Comparison of ENCODE assay signal across 13 cellular contexts in the genomic region with DNA sequence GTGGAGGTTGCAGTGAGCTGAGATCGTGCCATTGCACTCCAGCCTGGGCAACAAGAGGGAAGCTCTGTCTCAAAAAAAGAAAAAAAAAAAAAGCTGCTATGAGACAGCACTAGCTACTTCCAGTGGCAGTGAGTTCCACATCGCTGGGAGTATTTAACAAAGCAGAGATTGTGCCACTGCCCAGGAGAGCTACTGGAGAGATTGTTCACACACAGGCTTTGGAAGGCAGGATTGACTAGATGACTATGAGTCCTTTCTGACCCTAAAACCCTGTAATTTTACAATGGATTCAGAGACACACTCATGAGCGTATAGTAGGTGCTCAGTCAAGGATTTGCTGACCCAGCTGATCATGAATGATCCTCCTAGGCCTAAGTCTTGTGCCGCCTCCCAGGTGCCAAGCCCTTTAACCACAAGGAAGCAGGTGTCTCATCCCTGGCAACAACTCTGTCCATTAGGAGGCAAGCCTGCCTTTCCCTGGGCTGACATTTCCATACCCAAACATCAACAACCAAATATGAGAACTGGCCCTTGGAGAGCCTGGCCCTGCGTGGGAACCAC. TPM values are rescaled to one million over a fixed set of nuclear protein-coding genes. Genes with fewer than 3 reads are reported as not detected.
DNase-seq lines count a peak whose midpoint lies in the region; ATAC-seq and TF ChIP-seq lines count a peak whose summit lies in the region.
"Had no signal": no experiment of that assay in that cellular context is flagged by ENCODE, and none has a peak within 500 bp of the region (broad histone marks: within the 10 kb centered on the region; RNA-seq: fewer than 3 reads in every experiment).

No MANE protein-coding gene starts in this region.

- 87 to 93% (median 89%) methylated on average over 4 to 5 of the region's 5 CpGs for WGBS in heart left ventricle, 4 donors

- no peak overlapping the region for H3K27ac ChIP-seq in heart left ventricle
- H3K27ac ChIP-seq in neural progenitor cell: no peak overlapping the region

- H3K36me3 ChIP-seq in heart left ventricle (no peaks in the 10 kb centered on the region), neural progenitor cell (no peaks in the 10 kb centered on the region)

- DNase-seq in activated CD4-positive, alpha-beta T cell treated with anti-CD3 and anti-CD28 coated beads, Interleukin-2, amount 10 ng/mL, durations not matched to agents 24 days and 14 days: no peak
- no peak for DNase-seq in activated CD4-positive, alpha-beta T cell treated with anti-CD3 and anti-CD28 coated beads, Interleukin-2, amount 50 U/mL, for 4 hours
- DNase-seq in HPDE6-E6E7 (ENCODE audit: extremely low spot score) (peak; percentile 79), heart left ventricle (no peak), occipital lobe (lab: John Stamatoyannopoulos, UW) (no peak), neural progenitor cell (ENCODE audit: low spot score) (no peak)
- no peak for DNase-seq in activated naive CD8-positive, alpha-beta T cell treated with anti-CD3 and anti-CD28 coated beads for 36 hours
- peak in 1 of 10 donors; percentile 6 for DNase-seq in naive thymus-derived CD8-positive, alpha-beta T cell
- DNase-seq: foreskin melanocyte, KG1, Right ventricle myocardium superior had no signal

- no peak overlapping the region for H3K4me2 ChIP-seq in neural progenitor cell

- no peak for TF ChIP-seq POLR2A in heart left ventricle (IDR thresholded peaks at IDR 0.05)

- no peak overlapping the region for H3K4me3 ChIP-seq in heart left ventricle
- no peak overlapping the region for H3K4me3 ChIP-seq in neural progenitor cell

- H4K20me1 ChIP-seq in neural progenitor cell (ENCODE audit: low read depth): no peaks in the 10 kb centered on the region

- peaks cover 0 to 3% (median 0%) of the 10 kb centered on the region in 12 donors for H3K4me1 ChIP-seq in heart left ventricle
- no peaks in the 10 kb centered on the region for H3K4me1 ChIP-seq in neural progenitor cell

- no peak overlapping the region for H3K9ac ChIP-seq in neural progenitor cell

- no peaks in the 10 kb centered on the region for H3F3A ChIP-seq in neural progenitor cell (ENCODE audit: low read depth)

- H3K9me3 ChIP-seq in heart left ventricle: peaks cover 0 to 14% (median 0%) of the 10 kb centered on the region in 12 donors
- H3K9me3 ChIP-seq in neural progenitor cell (ENCODE audit: low read depth): no peaks in the 10 kb centered on the region

- no peak for TF ChIP-seq CTCF in heart left ventricle (IDR thresholded peaks at IDR 0.05)
- TF ChIP-seq CTCF in neural progenitor cell (IDR thresholded peaks at IDR 0.05): no peak

- POLR2A ChIA-PET in naive thymus-derived CD8-positive, alpha-beta T cell (lab: Charles Lee): interaction anchor here (0.9 to 3.6 kb wide), 4 partner anchors 9 to 54 kb away, joined by 3 to 26 read pairs (median 4); partner anchors contain the start of gene ODC1

- H3K4me3 Mint-ChIP-seq in activated CD4-positive, alpha-beta T cell treated with anti-CD3 and anti-CD28 coated beads, Interleukin-2, amount 10 ng/mL, durations not matched to agents 24 days and 14 days: no peak overlapping the region
- no peak overlapping the region for H3K4me3 Mint-ChIP-seq in activated naive CD8-positive, alpha-beta T cell treated with anti-CD3 and anti-CD28 coated beads for 36 hours
- H3K4me3 Mint-ChIP-seq in naive thymus-derived CD8-positive, alpha-beta T cell: peak overlapping the region in 3 of 10 donors; percentile 18 to 68 (median 36)
- H3K4me3 Mint-ChIP-seq in neural progenitor cell: no peak overlapping the region
- H3K4me3 Mint-ChIP-seq: neural crest cell had no signal

- H3K9me3 Mint-ChIP-seq in activated CD4-positive, alpha-beta T cell treated with anti-CD3 and anti-CD28 coated beads, Interleukin-2, amount 10 ng/mL, durations not matched to agents 24 days and 14 days: no peaks in the 10 kb centered on the region
- peaks cover 2% of the 10 kb centered on the region for H3K9me3 Mint-ChIP-seq in activated naive CD8-positive, alpha-beta T cell treated with anti-CD3 and anti-CD28 coated beads for 36 hours
- H3K9me3 Mint-ChIP-seq in naive thymus-derived CD8-positive, alpha-beta T cell: peaks cover 0 to 14% (median 6%) of the 10 kb centered on the region in 9 donors
- H3K9me3 Mint-ChIP-seq in neural progenitor cell: peaks cover 11% of the 10 kb centered on the region

- no peak overlapping the region for H2AFZ ChIP-seq in neural progenitor cell (replicated peaks)

- intact Hi-C loops in activated CD4-positive, alpha-beta T cell treated with anti-CD3 and anti-CD28 coated beads, Interleukin-2, amount 10 ng/mL, durations not matched to agents 24 days and 14 days (cut with micrococcal nuclease): loop anchor here (5.0 kb wide), 1 partner anchor 44 kb away; no protein-coding TSS in a partner anchor
- intact Hi-C loops in heart left ventricle (cut with DNase I): no loop called here

- peak overlapping the region; percentile 34 for H3K27ac Mint-ChIP-seq in activated CD4-positive, alpha-beta T cell treated with anti-CD3 and anti-CD28 coated beads, Interleukin-2, amount 10 ng/mL, durations not matched to agents 24 days and 14 days
- H3K27ac Mint-ChIP-seq in activated naive CD8-positive, alpha-beta T cell treated with anti-CD3 and anti-CD28 coated beads for 36 hours: peak overlapping the region; percentile 76
- H3K27ac Mint-ChIP-seq in naive thymus-derived CD8-positive, alpha-beta T cell: peak overlapping the region in 9 of 10 donors; percentile 48 to 92 (median 82)
- H3K27ac Mint-ChIP-seq in neural progenitor cell: no peak overlapping the region
- H3K27ac Mint-ChIP-seq: activated naive CD4-positive, alpha-beta T cell treated with anti-CD3 and anti-CD28 coated beads, Interleukin-2, amount 50 U/mL, for 72 hours had no signal

- H3K4me1 Mint-ChIP-seq in activated CD4-positive, alpha-beta T cell treated with anti-CD3 and anti-CD28 coated beads, Interleukin-2, amount 10 ng/mL, durations not matched to agents 24 days and 14 days: peaks cover 10% of the 10 kb centered on the region
- H3K4me1 Mint-ChIP-seq in activated naive CD8-positive, alpha-beta T cell treated with anti-CD3 and anti-CD28 coated beads for 36 hours: peaks cover 29% of the 10 kb centered on the region
- H3K4me1 Mint-ChIP-seq in naive thymus-derived CD8-positive, alpha-beta T cell: peaks cover under 1 to 33% (median 25%) of the 10 kb centered on the region in 4 donors
- H3K4me1 Mint-ChIP-seq in neural progenitor cell: peaks cover 3% of the 10 kb centered on the region

- peaks cover 33% of the 10 kb centered on the region for H3K27me3 Mint-ChIP-seq in activated CD4-positive, alpha-beta T cell treated with anti-CD3 and anti-CD28 coated beads, Interleukin-2, amount 10 ng/mL, durations not matched to agents 24 days and 14 days
- H3K27me3 Mint-ChIP-seq in activated naive CD8-positive, alpha-beta T cell treated with anti-CD3 and anti-CD28 coated beads for 36 hours: peaks cover 3% of the 10 kb centered on the region
- peaks cover 4 to 13% (median 13%) of the 10 kb centered on the region in 5 donors for H3K27me3 Mint-ChIP-seq in naive thymus-derived CD8-positive, alpha-beta T cell
- H3K27me3 Mint-ChIP-seq in neural progenitor cell (ENCODE audit: insufficient read depth, low read depth): peaks cover 14% of the 10 kb centered on the region

- ATAC-seq in naive thymus-derived CD8-positive, alpha-beta T cell: peak in 1 of 2 donors; percentile 3
- ATAC-seq in heart left ventricle: no peak

- no peaks in the 10 kb centered on the region for H3K36me3 Mint-ChIP-seq in activated CD4-positive, alpha-beta T cell treated with anti-CD3 and anti-CD28 coated beads, Interleukin-2, amount 10 ng/mL, durations not matched to agents 24 days and 14 days (ENCODE audit: low read depth)
- H3K36me3 Mint-ChIP-seq in activated naive CD8-positive, alpha-beta T cell treated with anti-CD3 and anti-CD28 coated beads for 36 hours: peaks cover 4% of the 10 kb centered on the region
- H3K36me3 Mint-ChIP-seq in naive thymus-derived CD8-positive, alpha-beta T cell: peaks cover 0 to 9% (median 3%) of the 10 kb centered on the region in 3 donors
- H3K36me3 Mint-ChIP-seq in neural progenitor cell: no peaks in the 10 kb centered on the region

- H3K79me2 ChIP-seq in neural progenitor cell (ENCODE audit: low read depth): no peaks in the 10 kb centered on the region

- H3K27me3 ChIP-seq in heart left ventricle: peaks cover 0 to 24% (median 4%) of the 10 kb centered on the region in 9 donors
- H3K27me3 ChIP-seq in neural progenitor cell: no peaks in the 10 kb centered on the region

RNA-seq across cellular contexts. Expression of gene ODC1, which starts 45.0 kb away (rescaled TPM):
- total RNA-seq in activated CD4-positive, alpha-beta T cell treated with anti-CD3 and anti-CD28 coated beads, Interleukin-2, amount 10 ng/mL, durations not matched to agents 24 days and 14 days: 267 and 273 TPM in 2 replicates
- 100 to 1,000 TPM; 357 to 367 TPM for total RNA-seq in activated naive CD8-positive, alpha-beta T cell treated with anti-CD3 and anti-CD28 coated beads for 36 hours
- 10 to 100 TPM; 49.2 to 57.1 TPM for total RNA-seq in naive thymus-derived CD8-positive, alpha-beta T cell
- 10 to 100 TPM; 44.5 to 70.7 (median 60.9) TPM for polyA plus RNA-seq in naive thymus-derived CD8-positive, alpha-beta T cell
- total RNA-seq in heart left ventricle (10 to 100 TPM; 28.6 to 77.6 (median 48.2) TPM), occipital lobe (167 TPM), neural progenitor cell (ENCODE audit: low replicate concordance) (348 and 437 TPM in 2 replicates)
- 100 to 1,000 TPM in 1 of 2 donors, 1 to 10 TPM in 1; 6.1 to 103 TPM for polyA plus RNA-seq in heart left ventricle
